ENCODE assay signal across 1 cellular context in genomic region chr17:1997587-1998425, GRCh38.
A peak's percentile ranks its signal among the peaks of the same experiment; 100 is the strongest.
TF ChIP-seq lines count a peak whose summit lies in the region.

No MANE protein-coding gene starts in this region.

TF ChIP-seq in HepG2, 621 proteins besides CTCF, POLR2A, EP300 and RAD21 (continued from another document and continues in another):
- TF ChIP-seq ARID5B (CRISPR knock-in tag; IDR thresholded peaks at IDR 0.05) (peak; percentile 62), ZBTB43 (CRISPR knock-in tag; conservative IDR thresholded peaks at IDR 0.05) (no peak), ZNF605 (CRISPR knock-in tag; IDR thresholded peaks at IDR 0.05) (no peak), SATB2 (CRISPR knock-in tag; IDR thresholded peaks at IDR 0.05) (no peak), KDM5A (IDR thresholded peaks at IDR 0.05; ENCODE audit: borderline replicate concordance, low read length) (no peak), DNMT1 (CRISPR knock-in tag; IDR thresholded peaks at IDR 0.05) (no peak), TFDP2 (CRISPR knock-in tag; IDR thresholded peaks at IDR 0.05) (peak; percentile 53), AHDC1 (CRISPR knock-in tag; IDR thresholded peaks at IDR 0.05; ENCODE audit: borderline replicate concordance) (no peak), MAX (IDR thresholded peaks at IDR 0.05) (peak; percentile 27; the same call in 1 of the 2 replicates), STAT5B (CRISPR knock-in tag; IDR thresholded peaks at IDR 0.05) (no peak), PITX1 (CRISPR knock-in tag; IDR thresholded peaks at IDR 0.05) (peak; percentile 74), ZNF333 (CRISPR knock-in tag; IDR thresholded peaks at IDR 0.05; ENCODE audit: borderline replicate concordance) (no peak), ZNF788 (CRISPR knock-in tag; IDR thresholded peaks at IDR 0.05; ENCODE audit: borderline replicate concordance) (no peak), ZBTB7B (CRISPR knock-in tag; IDR thresholded peaks at IDR 0.05) (peak; percentile 71; the same call in 1 of the 2 replicates), FIP1L1 (IDR thresholded peaks at IDR 0.05; ENCODE audit: borderline replicate concordance, insufficient read depth, low read depth, low read length) (no peak), ZNF512B (CRISPR knock-in tag; IDR thresholded peaks at IDR 0.05; ENCODE audit: borderline replicate concordance) (no peak), CREB1 (IDR thresholded peaks at IDR 0.05) (no peak), CREB1 (CRISPR knock-in tag; IDR thresholded peaks at IDR 0.05) (no peak), BCL3 (CRISPR knock-in tag; IDR thresholded peaks at IDR 0.05) (no peak; the same call in 1 of the 2 replicates), ZBTB49 (CRISPR knock-in tag; IDR thresholded peaks at IDR 0.05; ENCODE audit: borderline replicate concordance) (no peak), HMG20B (CRISPR knock-in tag; conservative IDR thresholded peaks at IDR 0.05) (no peak), ZNF547 (CRISPR knock-in tag; IDR thresholded peaks at IDR 0.05) (no peak), CENPBD1 (CRISPR knock-in tag; IDR thresholded peaks at IDR 0.05; ENCODE audit: borderline replicate concordance, low read depth) (no peak), DDIT3 (CRISPR knock-in tag; IDR thresholded peaks at IDR 0.05) (no peak), MXD3 (CRISPR knock-in tag; IDR thresholded peaks at IDR 0.05) (no peak), CHD4 (IDR thresholded peaks at IDR 0.05; ENCODE audit: borderline replicate concordance, low read length) (no peak), NFKB2 (CRISPR knock-in tag; IDR thresholded peaks at IDR 0.05; ENCODE audit: borderline replicate concordance) (no peak; the same call in 1 of the 2 replicates), RELA (CRISPR knock-in tag; IDR thresholded peaks at IDR 0.05) (no peak), ZNF770 (CRISPR knock-in tag; IDR thresholded peaks at IDR 0.05) (no peak), THYN1 (CRISPR knock-in tag; IDR thresholded peaks at IDR 0.05; ENCODE audit: borderline replicate concordance, low read depth) (no peak), ZFP36 (IDR thresholded peaks at IDR 0.05; ENCODE audit: borderline replicate concordance, low read depth, low read length, partially characterized antibody) (no peak), DNMT3B (CRISPR knock-in tag; conservative IDR thresholded peaks at IDR 0.05) (no peak), ZC3H4 (CRISPR knock-in tag; IDR thresholded peaks at IDR 0.05; ENCODE audit: borderline replicate concordance) (no peak)
